Comparison of ENCODE assay signal across 15 cellular contexts in the genomic region with DNA sequence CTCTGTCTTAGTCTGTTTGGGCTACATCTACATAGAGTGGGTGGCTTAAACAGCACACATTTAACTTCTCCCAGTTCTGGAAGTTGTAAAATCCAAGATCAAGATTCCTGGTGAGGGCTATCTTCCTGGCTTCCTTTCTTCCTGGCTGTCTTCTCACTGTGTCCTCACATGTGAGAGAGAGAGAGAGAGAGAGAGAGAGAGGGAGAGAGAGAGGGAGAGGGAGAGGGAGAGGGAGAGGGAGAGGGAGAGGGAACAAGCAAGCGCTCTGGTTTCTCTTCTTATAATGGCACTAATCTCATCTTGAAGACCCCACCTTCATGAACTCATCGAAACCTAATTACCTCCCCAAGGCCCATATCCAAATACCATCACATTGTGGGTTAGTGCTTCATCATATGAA.
DNase-seq lines count a peak whose midpoint lies in the region; ATAC-seq, FAIRE-seq and TF ChIP-seq lines count a peak whose summit lies in the region.
"Had no signal": no experiment of that assay in that cellular context is flagged by ENCODE, and none has a peak within 500 bp of the region (broad histone marks: within the 10 kb centered on the region; RNA-seq: fewer than 3 reads in every experiment).

No MANE protein-coding gene starts in this region.

- DNase-seq in heart left ventricle (no peak), right atrium auricular region (ENCODE audit: low spot score) (no peak), GM18507 (ENCODE audit: extremely low spot score, insufficient read length, low read depth) (no peak), mesendoderm (peak; percentile 22), mesothelial cell of epicardium (ENCODE audit: low spot score in 2 of 2, unreplicated experiment in 2 of 2) (no peak), medulla oblongata (ENCODE audit: extremely low spot score) (no peak)
- DNase-seq in stimulated activated effector memory CD8-positive, alpha-beta T cell treated with anti-CD3 and anti-CD28 coated beads, Interleukin-12 subunit alpha, Interleukin-12 subunit beta, amount 100 ng/mL, for 72 hours (ENCODE audit: low spot score in 2 of 2) = no peak
- DNase-seq: ACHN; CD4-positive, CD25-positive, alpha-beta regulatory T cell; DMS 273 treated with DMSO at 0.1 percent for 48 hours; H7 had no signal

- no peaks in the 10 kb centered on the region for H3K36me3 Mint-ChIP-seq in stimulated activated effector memory CD8-positive, alpha-beta T cell treated with anti-CD3 and anti-CD28 coated beads, Interleukin-12 subunit alpha, Interleukin-12 subunit beta, amount 100 ng/mL, for 72 hours
- no peaks in the 10 kb centered on the region for H3K36me3 Mint-ChIP-seq in mesothelial cell of epicardium
- H3K36me3 Mint-ChIP-seq: CD4-positive, CD25-positive, alpha-beta regulatory T cell had no signal

- peaks cover 11% of the 10 kb centered on the region for H3K79me1 ChIP-seq in mesendoderm (ENCODE audit: low read length)

- H3K27me3 ChIP-seq in heart left ventricle (no peaks in the 10 kb centered on the region), right atrium auricular region (no peaks in the 10 kb centered on the region), mesendoderm (ENCODE audit: insufficient read depth, low read length, poor library complexity) (no peaks in the 10 kb centered on the region)
- H3K27me3 ChIP-seq: BLaER1 treated with 17β-estradiol and CSF1 and Interleukin-3, amounts not matched to agents 10 nM and 100 nM had no signal

- no peak overlapping the region for H2BK15ac ChIP-seq in mesendoderm (replicated peaks; ENCODE audit: low read depth)

- no peak overlapping the region for H3K4ac ChIP-seq in mesendoderm (ENCODE audit: low read depth, low read length)

- H3K4me1 ChIP-seq in heart left ventricle (peaks cover 0 to 46% (median 30%) of the 10 kb centered on the region in 12 donors), right atrium auricular region (peaks cover 0 to 13% of the 10 kb centered on the region in 2 donors), mesendoderm (ENCODE audit: control insufficient read depth, low read depth, low read length) (peaks cover 8% of the 10 kb centered on the region)

- no peaks in the 10 kb centered on the region for H3K27me3 Mint-ChIP-seq in mesothelial cell of epicardium (ENCODE audit: low read depth)
- H3K27me3 Mint-ChIP-seq: CD4-positive, CD25-positive, alpha-beta regulatory T cell had no signal

- TF ChIP-seq POLR2A in heart left ventricle (IDR thresholded peaks at IDR 0.05) = no peak

- no peak overlapping the region for H4K5ac ChIP-seq in mesendoderm (ENCODE audit: low read length)

- 47 to 61% (median 53%) methylated on average over 2 of the region's 2 CpGs for WGBS in heart left ventricle, 4 donors
- WGBS in mesendoderm (ENCODE audit: extremely low coverage, insufficient coverage, low lambda C conversion rate) = no CpG with 5 or more reads among the region's 2 CpGs

- no peak overlapping the region for H3K4me3 Mint-ChIP-seq in stimulated activated effector memory CD8-positive, alpha-beta T cell treated with anti-CD3 and anti-CD28 coated beads, Interleukin-12 subunit alpha, Interleukin-12 subunit beta, amount 100 ng/mL, for 72 hours
- no peak overlapping the region for H3K4me3 Mint-ChIP-seq in mesothelial cell of epicardium
- H3K4me3 Mint-ChIP-seq: CD4-positive, CD25-positive, alpha-beta regulatory T cell; GM23338 had no signal

- peak overlapping the region; percentile 16 for H3K27ac Mint-ChIP-seq in stimulated activated effector memory CD8-positive, alpha-beta T cell treated with anti-CD3 and anti-CD28 coated beads, Interleukin-12 subunit alpha, Interleukin-12 subunit beta, amount 100 ng/mL, for 72 hours
- no peak overlapping the region for H3K27ac Mint-ChIP-seq in mesothelial cell of epicardium
- H3K27ac Mint-ChIP-seq: CD4-positive, CD25-positive, alpha-beta regulatory T cell; GM23338 had no signal

- H3K4me3 ChIP-seq in heart left ventricle (no peak overlapping the region), right atrium auricular region (no peak overlapping the region), mesendoderm (ENCODE audit: low read length) (no peak overlapping the region)
- H3K4me3 ChIP-seq: BLaER1 treated with 17β-estradiol and CSF1 and Interleukin-3, amounts not matched to agents 10 nM and 100 nM; GM12878; GM23338 had no signal

- no peak for TF ChIP-seq CTCF in heart left ventricle (IDR thresholded peaks at IDR 0.05)
- TF ChIP-seq CTCF in right atrium auricular region (IDR thresholded peaks at IDR 0.05) = no peak
- no peak for TF ChIP-seq CTCF in mesothelial cell of epicardium (IDR thresholded peaks at IDR 0.05; ENCODE audit: unreplicated experiment)

- H3K4me1 Mint-ChIP-seq in stimulated activated effector memory CD8-positive, alpha-beta T cell treated with anti-CD3 and anti-CD28 coated beads, Interleukin-12 subunit alpha, Interleukin-12 subunit beta, amount 100 ng/mL, for 72 hours = peaks cover 50% of the 10 kb centered on the region
- H3K4me1 Mint-ChIP-seq in mesothelial cell of epicardium = peaks cover 7% of the 10 kb centered on the region

- ATAC-seq in heart left ventricle = peak in 3 of 4 donors; percentile 19 to 48 (median 35)
- no peak for ATAC-seq in stimulated activated effector memory CD8-positive, alpha-beta T cell treated with anti-CD3 and anti-CD28 coated beads, Interleukin-12 subunit alpha, Interleukin-12 subunit beta, amount 100 ng/mL, for 72 hours
- ATAC-seq: GM23338 had no signal

- H3K56ac ChIP-seq in mesendoderm (ENCODE audit: low read length) = no peak overlapping the region

- no peak overlapping the region for H4K8ac ChIP-seq in mesendoderm (ENCODE audit: low read depth, low read length)

- peaks cover 11% of the 10 kb centered on the region for H3K79me2 ChIP-seq in mesendoderm (ENCODE audit: control insufficient read depth, insufficient read depth, low read length)

- no peak overlapping the region for H3K18ac ChIP-seq in mesendoderm (ENCODE audit: low read length)

- no peak overlapping the region for H3K9ac ChIP-seq in mesendoderm (ENCODE audit: low read length)
- H3K9ac ChIP-seq: BLaER1 treated with 17β-estradiol and CSF1 and Interleukin-3, amounts not matched to agents 10 nM and 100 nM had no signal

- H2BK120ac ChIP-seq in mesendoderm (ENCODE audit: low read depth, low read length) = no peak overlapping the region

- no peak overlapping the region for H2AK5ac ChIP-seq in mesendoderm (ENCODE audit: low read length)

- H2BK5ac ChIP-seq in mesendoderm (ENCODE audit: low read length) = no peak overlapping the region

- H3K9me3 Mint-ChIP-seq in stimulated activated effector memory CD8-positive, alpha-beta T cell treated with anti-CD3 and anti-CD28 coated beads, Interleukin-12 subunit alpha, Interleukin-12 subunit beta, amount 100 ng/mL, for 72 hours = no peaks in the 10 kb centered on the region
- no peaks in the 10 kb centered on the region for H3K9me3 Mint-ChIP-seq in mesothelial cell of epicardium
- H3K9me3 Mint-ChIP-seq: GM23338 had no signal

- H3K36me3 ChIP-seq in heart left ventricle (no peaks in the 10 kb centered on the region), right atrium auricular region (no peaks in the 10 kb centered on the region), mesendoderm (ENCODE audit: control insufficient read depth, insufficient read depth, low read length) (no peaks in the 10 kb centered on the region)
- H3K36me3 ChIP-seq: BLaER1 treated with 17β-estradiol and CSF1 and Interleukin-3, amounts not matched to agents 10 nM and 100 nM had no signal

- H3K23ac ChIP-seq in mesendoderm (ENCODE audit: low read length) = no peak overlapping the region

- H3K4me2 ChIP-seq in mesendoderm (ENCODE audit: low read length) = no peak overlapping the region
- H3K4me2 ChIP-seq: BLaER1 treated with 17β-estradiol and CSF1 and Interleukin-3, amounts not matched to agents 10 nM and 100 nM; GM23338 had no signal

- H3K27ac ChIP-seq in heart left ventricle = no peak overlapping the region
- no peak overlapping the region for H3K27ac ChIP-seq in right atrium auricular region
- no peak overlapping the region for H3K27ac ChIP-seq in mesendoderm (ENCODE audit: low read depth, low read length)
- H3K27ac ChIP-seq: BLaER1 treated with 17β-estradiol and CSF1 and Interleukin-3, amounts not matched to agents 10 nM and 100 nM had no signal

- intact Hi-C loops in heart left ventricle (cut with DNase I) = loop anchor here in 1 of 10 donors (10.0 kb wide), 1 partner anchor 68 kb away; a partner anchor contains a TSS

- FAIRE-seq in GM18507 (lab: Jason Lieb, UNC) = peak; percentile 15
- FAIRE-seq: GM12878, HTR-8/SVneo had no signal

- H3K9me3 ChIP-seq in heart left ventricle (no peaks in the 10 kb centered on the region), right atrium auricular region (no peaks in the 10 kb centered on the region)
